Comparison of ENCODE assay signal across 1 cellular context in the genomic region with DNA sequence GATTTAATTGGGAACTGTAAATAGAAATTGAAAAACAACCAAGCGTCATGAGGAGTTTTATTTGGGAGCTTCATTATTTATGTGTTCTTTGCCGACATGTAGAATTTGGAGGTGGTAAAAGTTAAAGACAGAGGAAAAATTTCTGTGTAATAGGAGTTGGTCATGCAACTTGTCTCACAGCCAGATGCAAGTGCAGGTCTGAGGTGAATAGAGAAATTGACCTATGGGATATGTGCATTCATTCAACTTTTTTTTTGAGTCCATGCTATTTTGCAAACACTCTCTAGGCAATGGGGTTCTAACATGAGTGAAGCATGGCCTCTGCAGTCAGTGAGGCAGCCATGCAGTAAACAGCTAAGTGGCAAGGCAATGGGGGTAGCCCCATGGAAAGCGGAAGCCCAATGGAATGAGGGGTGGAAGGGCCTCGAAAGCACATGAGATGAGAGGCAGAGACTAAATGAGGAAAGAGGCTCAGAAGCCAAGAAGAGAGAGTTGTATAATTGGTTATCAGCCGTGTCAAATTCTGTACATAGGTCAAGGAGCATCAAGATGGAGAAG.
TF ChIP-seq lines count a peak whose summit lies in the region.

No MANE protein-coding gene starts in this region.

TF ChIP-seq in H1, 55 proteins besides CTCF, POLR2A, EP300 and RAD21:
- TF ChIP-seq FOSL1 (IDR thresholded peaks at IDR 0.05; ENCODE audit: insufficient read depth, low read depth, low read length) (no peak), RFX5 (IDR thresholded peaks at IDR 0.05; ENCODE audit: borderline replicate concordance, low read depth, low read length) (no peak), GTF2F1 (IDR thresholded peaks at IDR 0.05; ENCODE audit: borderline replicate concordance, low read depth, low read length) (no peak), RBBP5 (IDR thresholded peaks at IDR 0.05; ENCODE audit: borderline replicate concordance, low read depth, low read length) (no peak), SP4 (IDR thresholded peaks at IDR 0.05; ENCODE audit: low read length) (no peak), TCF12 (IDR thresholded peaks at IDR 0.05; ENCODE audit: low read depth, low read length) (no peak), PHF8 (conservative IDR thresholded peaks at IDR 0.05; ENCODE audit: low read depth, low read length) (no peak), ASH2L (IDR thresholded peaks at IDR 0.05; ENCODE audit: low read length) (no peak), SAP30 (IDR thresholded peaks at IDR 0.05; ENCODE audit: insufficient read depth, insufficient replicate concordance, low read length) (no peak), ZNF274 (IDR thresholded peaks at IDR 0.05; ENCODE audit: borderline replicate concordance, extremely low read depth, low read length) (no peak), SUZ12 (IDR thresholded peaks at IDR 0.05; ENCODE audit: low read length) (no peak), RNF2 (IDR thresholded peaks at IDR 0.05; ENCODE audit: borderline replicate concordance, low read depth, low read length, missing control alignments, poor library complexity, severe bottlenecking) (no peak), TEAD4 (IDR thresholded peaks at IDR 0.05; ENCODE audit: low read depth, low read length) (no peak), JUND (IDR thresholded peaks at IDR 0.05; ENCODE audit: low read length) (no peak), SIX5 (IDR thresholded peaks at IDR 0.05; ENCODE audit: low read depth, low read length) (no peak)
- TF ChIP-seq, protein P1, sequence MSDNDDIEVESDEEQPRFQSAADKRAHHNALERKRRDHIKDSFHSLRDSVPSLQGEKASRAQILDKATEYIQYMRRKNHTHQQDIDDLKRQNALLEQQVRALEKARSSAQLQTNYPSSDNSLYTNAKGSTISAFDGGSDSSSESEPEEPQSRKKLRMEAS (IDR thresholded peaks at IDR 0.05) = no peak
TF ChIP-seq in H1: peak in this region for 0.
